2 cellular contexts compared by ENCODE assay signal in the genomic region with DNA sequence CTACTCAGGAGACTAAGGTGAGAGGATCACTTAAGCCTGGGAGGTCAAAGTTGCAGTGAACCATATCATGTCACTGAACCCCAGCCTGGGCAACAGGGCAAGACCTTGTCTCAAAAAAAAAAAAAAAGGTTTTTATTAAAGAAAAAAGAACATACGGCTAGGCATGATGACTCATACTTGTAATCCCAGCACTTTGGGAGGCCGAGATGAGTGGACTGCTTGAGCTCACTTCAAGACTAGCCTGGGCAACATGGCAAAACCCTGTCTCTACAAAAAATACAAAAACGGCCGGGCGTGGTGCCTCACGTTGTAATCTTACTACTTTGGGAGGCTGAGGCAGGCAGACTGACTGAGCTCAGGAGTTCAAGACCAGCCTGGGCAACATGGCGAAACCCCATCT.
TF ChIP-seq lines count a peak whose summit lies in the region.

No MANE protein-coding gene starts in this region.

TF ChIP-seq in IMR-90, 13 proteins besides CTCF, POLR2A, EP300 and RAD21:
- TF ChIP-seq FOS (IDR thresholded peaks at IDR 0.05; ENCODE audit: low read depth, low read length) (peak; percentile 94), BHLHE40 (IDR thresholded peaks at IDR 0.05; ENCODE audit: low read depth, low read length) (no peak; the same call in 1 of the 2 replicates)
TF ChIP-seq in IMR-90: peak in this region for 1.

TF ChIP-seq in GM12878, 131 proteins besides CTCF, POLR2A, EP300 and RAD21:
- TF ChIP-seq TCF3 (IDR thresholded peaks at IDR 0.05; ENCODE audit: borderline replicate concordance, insufficient read depth, low read depth, low read length) (no peak), PML (IDR thresholded peaks at IDR 0.05; ENCODE audit: low read length) (no peak), JUNB (IDR thresholded peaks at IDR 0.05) (peak; percentile 56)
- TF ChIP-seq, protein P1, sequence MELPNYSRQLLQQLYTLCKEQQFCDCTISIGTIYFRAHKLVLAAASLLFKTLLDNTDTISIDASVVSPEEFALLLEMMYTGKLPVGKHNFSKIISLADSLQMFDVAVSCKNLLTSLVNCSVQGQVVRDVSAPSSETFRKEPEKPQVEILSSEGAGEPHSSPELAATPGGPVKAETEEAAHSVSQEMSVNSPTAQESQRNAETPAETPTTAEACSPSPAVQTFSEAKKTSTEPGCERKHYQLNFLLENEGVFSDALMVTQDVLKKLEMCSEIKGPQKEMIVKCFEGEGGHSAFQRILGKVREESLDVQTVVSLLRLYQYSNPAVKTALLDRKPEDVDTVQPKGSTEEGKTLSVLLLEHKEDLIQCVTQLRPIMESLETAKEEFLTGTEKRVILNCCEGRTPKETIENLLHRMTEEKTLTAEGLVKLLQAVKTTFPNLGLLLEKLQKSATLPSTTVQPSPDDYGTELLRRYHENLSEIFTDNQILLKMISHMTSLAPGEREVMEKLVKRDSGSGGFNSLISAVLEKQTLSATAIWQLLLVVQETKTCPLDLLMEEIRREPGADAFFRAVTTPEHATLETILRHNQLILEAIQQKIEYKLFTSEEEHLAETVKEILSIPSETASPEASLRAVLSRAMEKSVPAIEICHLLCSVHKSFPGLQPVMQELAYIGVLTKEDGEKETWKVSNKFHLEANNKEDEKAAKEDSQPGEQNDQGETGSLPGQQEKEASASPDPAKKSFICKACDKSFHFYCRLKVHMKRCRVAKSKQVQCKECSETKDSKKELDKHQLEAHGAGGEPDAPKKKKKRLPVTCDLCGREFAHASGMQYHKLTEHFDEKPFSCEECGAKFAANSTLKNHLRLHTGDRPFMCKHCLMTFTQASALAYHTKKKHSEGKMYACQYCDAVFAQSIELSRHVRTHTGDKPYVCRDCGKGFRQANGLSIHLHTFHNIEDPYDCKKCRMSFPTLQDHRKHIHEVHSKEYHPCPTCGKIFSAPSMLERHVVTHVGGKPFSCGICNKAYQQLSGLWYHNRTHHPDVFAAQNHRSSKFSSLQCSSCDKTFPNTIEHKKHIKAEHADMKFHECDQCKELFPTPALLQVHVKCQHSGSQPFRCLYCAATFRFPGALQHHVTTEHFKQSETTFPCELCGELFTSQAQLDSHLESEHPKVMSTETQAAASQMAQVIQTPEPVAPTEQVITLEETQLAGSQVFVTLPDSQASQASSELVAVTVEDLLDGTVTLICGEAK (IDR thresholded peaks at IDR 0.05; ENCODE audit: borderline replicate concordance), result no peak
